ENCODE assay signal across 1 cellular context in genomic region chr1:150696995-150697927, GRCh38.
TF ChIP-seq lines count a peak whose summit lies in the region.

TSS of gene GOLPH3L (minus strand) at chr1:150697154. CDS start at chr1:150694838, 2,316 bp downstream.

TF ChIP-seq in HepG2, 621 proteins besides CTCF, POLR2A, EP300 and RAD21 (continued from another document and continues in another):
- TF ChIP-seq ZNF792 (CRISPR knock-in tag; IDR thresholded peaks at IDR 0.05) (peak; percentile 28; the same call in 1 of the 2 replicates), HNF4G (IDR thresholded peaks at IDR 0.05; ENCODE audit: borderline replicate concordance, low read depth, low read length) (no peak), HNF4G (CRISPR knock-in tag; IDR thresholded peaks at IDR 0.05; ENCODE audit: borderline replicate concordance, low read depth) (no peak), SNAPC5 (CRISPR knock-in tag; IDR thresholded peaks at IDR 0.05; ENCODE audit: borderline replicate concordance) (no peak), TRAFD1 (CRISPR knock-in tag; IDR thresholded peaks at IDR 0.05; ENCODE audit: borderline replicate concordance) (no peak), ETV5 (CRISPR knock-in tag; IDR thresholded peaks at IDR 0.05; ENCODE audit: borderline replicate concordance) (no peak), TCF7 (IDR thresholded peaks at IDR 0.05; ENCODE audit: low read depth) (no peak), NFAT5 (CRISPR knock-in tag; IDR thresholded peaks at IDR 0.05) (no peak), ZNF263 (CRISPR knock-in tag; IDR thresholded peaks at IDR 0.05) (no peak), TCF7L2 (IDR thresholded peaks at IDR 0.05; ENCODE audit: low read depth, low read length) (no peak), ZNF740 (CRISPR knock-in tag; IDR thresholded peaks at IDR 0.05) (no peak), NR3C1 (CRISPR knock-in tag; IDR thresholded peaks at IDR 0.05) (no peak), ZBTB3 (CRISPR knock-in tag; IDR thresholded peaks at IDR 0.05; ENCODE audit: borderline replicate concordance, low read depth) (no peak), ZNF646 (CRISPR knock-in tag; IDR thresholded peaks at IDR 0.05) (no peak), HOMEZ (CRISPR knock-in tag; IDR thresholded peaks at IDR 0.05; ENCODE audit: low read depth) (peak; percentile 87; the same call in 1 of the 2 replicates), PHF5A (CRISPR knock-in tag; IDR thresholded peaks at IDR 0.05; ENCODE audit: low read depth, unreplicated experiment) (no peak), TRIM24 (CRISPR knock-in tag; IDR thresholded peaks at IDR 0.05) (no peak), FOXK2 (IDR thresholded peaks at IDR 0.05) (no peak), TBX3 (IDR thresholded peaks at IDR 0.05; ENCODE audit: borderline replicate concordance) (no peak), PAXIP1 (CRISPR knock-in tag; conservative IDR thresholded peaks at IDR 0.05) (peak; percentile 25; the same call in 1 of the 2 replicates), TFDP1 (CRISPR knock-in tag; IDR thresholded peaks at IDR 0.05; ENCODE audit: borderline replicate concordance) (peak; percentile 12; the same call in 1 of the 2 replicates), MTF2 (CRISPR knock-in tag; IDR thresholded peaks at IDR 0.05; ENCODE audit: borderline replicate concordance) (no peak), ZNF343 (CRISPR knock-in tag; IDR thresholded peaks at IDR 0.05) (no peak)
- TF ChIP-seq, protein P1, sequence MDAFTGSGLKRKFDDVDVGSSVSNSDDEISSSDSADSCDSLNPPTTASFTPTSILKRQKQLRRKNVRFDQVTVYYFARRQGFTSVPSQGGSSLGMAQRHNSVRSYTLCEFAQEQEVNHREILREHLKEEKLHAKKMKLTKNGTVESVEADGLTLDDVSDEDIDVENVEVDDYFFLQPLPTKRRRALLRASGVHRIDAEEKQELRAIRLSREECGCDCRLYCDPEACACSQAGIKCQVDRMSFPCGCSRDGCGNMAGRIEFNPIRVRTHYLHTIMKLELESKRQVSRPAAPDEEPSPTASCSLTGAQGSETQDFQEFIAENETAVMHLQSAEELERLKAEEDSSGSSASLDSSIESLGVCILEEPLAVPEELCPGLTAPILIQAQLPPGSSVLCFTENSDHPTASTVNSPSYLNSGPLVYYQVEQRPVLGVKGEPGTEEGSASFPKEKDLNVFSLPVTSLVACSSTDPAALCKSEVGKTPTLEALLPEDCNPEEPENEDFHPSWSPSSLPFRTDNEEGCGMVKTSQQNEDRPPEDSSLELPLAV (CRISPR knock-in tag; conservative IDR thresholded peaks at IDR 0.05; ENCODE audit: low read depth) = no peak
- TF ChIP-seq, protein P2, sequence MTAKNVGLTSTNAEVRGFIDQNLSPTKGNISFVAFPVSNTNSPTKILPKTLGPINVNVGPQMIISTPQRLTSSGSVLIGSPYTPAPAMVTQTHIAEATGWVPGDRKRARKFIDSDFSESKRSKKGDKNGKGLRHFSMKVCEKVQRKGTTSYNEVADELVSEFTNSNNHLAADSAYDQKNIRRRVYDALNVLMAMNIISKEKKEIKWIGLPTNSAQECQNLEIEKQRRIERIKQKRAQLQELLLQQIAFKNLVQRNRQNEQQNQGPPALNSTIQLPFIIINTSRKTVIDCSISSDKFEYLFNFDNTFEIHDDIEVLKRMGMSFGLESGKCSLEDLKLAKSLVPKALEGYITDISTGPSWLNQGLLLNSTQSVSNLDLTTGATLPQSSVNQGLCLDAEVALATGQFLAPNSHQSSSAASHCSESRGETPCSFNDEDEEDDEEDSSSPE (CRISPR knock-in tag; IDR thresholded peaks at IDR 0.05) = 0 out of 2 replicates have a peak, but pooled peaks have one; percentile 10
